In genomic region chr20:2102585-2103453, GRCh38 we compare ENCODE assay signal across 8 cellular contexts. TPM values are rescaled to one million over a fixed set of nuclear protein-coding genes. Genes with fewer than 3 reads are reported as not detected.
DNase-seq lines count a peak whose midpoint lies in the region; ATAC-seq and TF ChIP-seq lines count a peak whose summit lies in the region.

No MANE protein-coding gene starts in this region.

- H2BK120ac ChIP-seq in neuronal stem cell (ENCODE audit: low read depth, low read length), result peak overlapping the region; percentile 44

- H3K79me1 ChIP-seq in neuronal stem cell (ENCODE audit: low read depth, low read length), result peaks cover 9% of the 10 kb centered on the region

- H2BK12ac ChIP-seq in neuronal stem cell (ENCODE audit: low read length), result peak overlapping the region; percentile 30

- ATAC-seq in GM21737 (IDR thresholded peaks at IDR 0.05; ENCODE audit: unreplicated experiment) (peak; percentile 61), foreskin keratinocyte (peak; percentile 72)

- peak overlapping the region; percentile 76 for H2AK5ac ChIP-seq in neuronal stem cell (ENCODE audit: low read depth, low read length)

- H2AFZ ChIP-seq in KMS-11 (ENCODE audit: low read depth), result peak overlapping the region; percentile 70; the same call in 1 of the 2 replicates
- H2AFZ ChIP-seq in neuronal stem cell (ENCODE audit: low read length), result peak overlapping the region; percentile 99

- H3K36me3 ChIP-seq in KMS-11 (ENCODE audit: insufficient read depth) (no peaks in the 10 kb centered on the region), neuronal stem cell (replicated peaks in 1 of 2; ENCODE audit: control insufficient read depth in 2 of 2, insufficient read depth in 2 of 2, low read length in 2 of 2) (peaks cover 13 to 36% of the 10 kb centered on the region in 2 donors), subcutaneous abdominal adipose tissue (ENCODE audit: control insufficient read depth in 5 of 5, insufficient read depth in 5 of 5, low read length in 5 of 5) (peaks cover 3 to 18% (median 8%) of the 10 kb centered on the region in 5 donors)

- H3K4ac ChIP-seq in neuronal stem cell (ENCODE audit: low read length), result peak overlapping the region; percentile 27

- H4K8ac ChIP-seq in neuronal stem cell (ENCODE audit: low read depth, low read length), result peak overlapping the region; percentile 99

- H3K18ac ChIP-seq in neuronal stem cell (ENCODE audit: low read length), result peak overlapping the region; percentile 100

- peak overlapping the region; percentile 95 for H3K14ac ChIP-seq in neuronal stem cell (ENCODE audit: low read length)

- peak overlapping the region; percentile 80 for H3K4me2 ChIP-seq in KMS-11
- peak overlapping the region; percentile 98 for H3K4me2 ChIP-seq in neuronal stem cell (ENCODE audit: insufficient read depth, low read length, poor library complexity, severe bottlenecking)

- H4K91ac ChIP-seq in neuronal stem cell (ENCODE audit: low read depth, low read length, poor library complexity), result no peak overlapping the region

- no peaks in the 10 kb centered on the region for H4K20me1 ChIP-seq in KMS-11 (ENCODE audit: insufficient read depth)

- H2BK15ac ChIP-seq in neuronal stem cell (ENCODE audit: low read length), result peak overlapping the region; percentile 60

- peak; percentile 63 for TF ChIP-seq POLR2A in Raji (IDR thresholded peaks at IDR 0.05; ENCODE audit: insufficient read depth, low read depth, low read length)

- no CpG with 5 or more reads among the region's 95 CpGs for WGBS in neuronal stem cell (ENCODE audit: extremely low coverage in 2 of 2, insufficient read length in 2 of 2, insufficient replicate concordance in 1 of 2), 2 donors

- TF ChIP-seq CTCF in KMS-11 (conservative IDR thresholded peaks at IDR 0.05; ENCODE audit: low read depth, low read length) (no peak), foreskin keratinocyte (conservative IDR thresholded peaks at IDR 0.05) (peak; percentile 11)

- DNase-seq in EH (ENCODE audit: low read depth) (peak; percentile 87), activated gamma-delta T cell treated with Interleukin-2 at 50 U/mL for 16 hours (peak; percentile 82), foreskin keratinocyte (peak; percentile 79 to 89), neuronal stem cell (ENCODE audit: low spot score) (peak; percentile 93)

- H3K9me3 ChIP-seq in neuronal stem cell (replicated peaks in 1 of 2; ENCODE audit: control insufficient read depth in 2 of 2, insufficient read depth in 1 of 2, low read depth in 1 of 2, low read length in 2 of 2), result no peaks in the 10 kb centered on the region
- H3K9me3 ChIP-seq in subcutaneous abdominal adipose tissue (ENCODE audit: control insufficient read depth in 5 of 5, low read length in 5 of 5), result no peaks in the 10 kb centered on the region

- H3K79me2 ChIP-seq in KMS-11 (ENCODE audit: insufficient read depth, low read depth), result peaks cover 37% of the 10 kb centered on the region

- no peak overlapping the region for H3K4me3 ChIP-seq in KMS-11 (IDR thresholded peaks at IDR 0.05; ENCODE audit: insufficient read depth, low read depth, low read length)
- H3K4me3 ChIP-seq in neuronal stem cell (ENCODE audit: low read length in 2 of 2), result peak overlapping the region; percentile 96 to 99
- peak overlapping the region; percentile 96 to 99 (median 98) for H3K4me3 ChIP-seq in subcutaneous abdominal adipose tissue (ENCODE audit: low read depth in 1 of 5, low read length in 5 of 5)

- H3K27me3 ChIP-seq in KMS-11 (ENCODE audit: insufficient read depth, low read depth), result no peaks in the 10 kb centered on the region
- no peaks in the 10 kb centered on the region for H3K27me3 ChIP-seq in foreskin keratinocyte
- no peaks in the 10 kb centered on the region for H3K27me3 ChIP-seq in neuronal stem cell (ENCODE audit: control insufficient read depth in 3 of 3, insufficient read depth in 3 of 3, low read depth in 1 of 3, low read length in 3 of 3)
- no peaks in the 10 kb centered on the region for H3K27me3 ChIP-seq in subcutaneous abdominal adipose tissue (ENCODE audit: control insufficient read depth in 5 of 5, insufficient read depth in 4 of 5, low read length in 5 of 5)

- H3K4me1 ChIP-seq in KMS-11 (ENCODE audit: low read depth, poor library complexity, severe bottlenecking) (peaks cover 22% of the 10 kb centered on the region), foreskin keratinocyte (peaks cover 6% of the 10 kb centered on the region), neuronal stem cell (ENCODE audit: control insufficient read depth in 2 of 2, insufficient read depth in 1 of 2, low read depth in 1 of 2, low read length in 2 of 2) (peaks cover 3 to 12% of the 10 kb centered on the region in 2 donors), subcutaneous abdominal adipose tissue (ENCODE audit: control insufficient read depth in 5 of 5, insufficient read depth in 5 of 5, low read length in 5 of 5) (peaks cover 2 to 54% (median 40%) of the 10 kb centered on the region in 5 donors)

- peak overlapping the region; percentile 98 for H2BK5ac ChIP-seq in neuronal stem cell (ENCODE audit: low read length)

- H3K23ac ChIP-seq in neuronal stem cell (ENCODE audit: low read depth, low read length, poor library complexity), result peak overlapping the region; percentile 97

- H3K27ac ChIP-seq in KMS-11, result peak overlapping the region; percentile 98
- peak overlapping the region; percentile 99 for H3K27ac ChIP-seq in foreskin keratinocyte
- H3K27ac ChIP-seq in neuronal stem cell (replicated peaks; ENCODE audit: low read length), result peak overlapping the region; percentile 100
- peak overlapping the region; percentile 99 for H3K27ac ChIP-seq in subcutaneous abdominal adipose tissue (ENCODE audit: low read depth, low read length)

- H3K9ac ChIP-seq in KMS-11 (peak overlapping the region; percentile 96), neuronal stem cell (ENCODE audit: low read depth, low read length, poor library complexity) (peak overlapping the region; percentile 99), subcutaneous abdominal adipose tissue (ENCODE audit: low read length in 5 of 5) (peak overlapping the region; percentile 93 to 100 (median 99))

RNA-seq across cellular contexts. Expression of gene STK35, which starts 1.2 kb away (rescaled TPM):
- total RNA-seq in foreskin keratinocyte, result 18.9 and 19.0 TPM in 2 replicates
- polyA plus RNA-seq in foreskin keratinocyte, result 6.6 and 7.9 TPM in 2 replicates
- 25.6 TPM for polyA plus RNA-seq in neuronal stem cell (2013, experiment 1 of 2)
- 26.5 TPM for polyA plus RNA-seq in neuronal stem cell (2013, experiment 2 of 2)
